22 cellular contexts compared by ENCODE assay signal in genomic region chr7:24427048-24427447, GRCh38.
"Had no signal": no experiment of that assay in that cellular context is flagged by ENCODE, and none has a peak within 500 bp of the region (broad histone marks: within the 10 kb centered on the region; RNA-seq: fewer than 3 reads in every experiment).

No MANE protein-coding gene starts in this region.

- DNase-seq: activated B cell treated with CpG ODN at 0.5 μM for 24 hours; activated CD4-positive, alpha-beta T cell treated with anti-CD3 and anti-CD28 coated beads for 1 hour; activated CD4-positive, alpha-beta T cell treated with anti-CD3 and anti-CD28 coated beads, Interleukin-2, amount 10 ng/mL, durations not matched to agents 24 days and 14 days; activated CD4-positive, alpha-beta T cell treated with anti-CD3 and anti-CD28 coated beads, Interleukin-2, amount 50 U/mL, for 48 hours; activated CD8-positive, alpha-beta memory T cell treated with anti-CD3 and anti-CD28 coated beads, Interleukin-2, amount 10 ng/mL, durations not matched to agents 7 days and 5 days; activated effector memory CD4-positive, alpha-beta T cell treated with Interleukin-2 at 50 U/mL for 16 hours; activated naive CD4-positive, alpha-beta T cell treated with Interleukin-2 at 50 U/mL for 16 hours; activated T-cell treated with anti-CD3 and anti-CD28 coated beads, Interleukin-2, amount 50 U/mL, for 24 hours; amygdala; NCI-H1092; NCI-H1417; NCI-H1930; NCI-H345; NCI-H524; PC-3; SHP77 had no signal

- ATAC-seq: activated CD8-positive, alpha-beta memory T cell treated with anti-CD3 and anti-CD28 coated beads, Interleukin-2, amount 10 ng/mL, durations not matched to agents 7 days and 5 days; PC-3 had no signal

- H3K4me3 Mint-ChIP-seq: activated B cell treated with CpG ODN at 0.5 μM for 24 hours; activated CD4-positive, alpha-beta T cell treated with anti-CD3 and anti-CD28 coated beads, Interleukin-2, amount 10 ng/mL, durations not matched to agents 24 days and 14 days; activated CD8-positive, alpha-beta memory T cell treated with anti-CD3 and anti-CD28 coated beads, Interleukin-2, amount 10 ng/mL, durations not matched to agents 7 days and 5 days; activated naive CD8-positive, alpha-beta T cell; activated T-cell treated with anti-CD3 and anti-CD28 coated beads, Interleukin-2, amount 50 U/mL, for 24 hours; activated T-helper 1 cell treated with anti-CD3 and anti-CD28 coated beads, Interleukin-12 subunit alpha, Interleukin-12 subunit beta, Interleukin-2, Interleukin-4 antibody, amounts not matched to agents 30 ng/mL and 10 ng/mL and 1 ng/mL, durations not matched to agents 14 hours and 24 hours and 36 hours; brain; central memory CD8-positive, alpha-beta T cell; T-helper 1 cell treated with Interleukin-12 subunit alpha and Interleukin-12 subunit beta and Interleukin-4 antibody, amounts not matched to agents 30 μg/mL and 1 μg/mL, for 36 hours had no signal

- H3K4me1 Mint-ChIP-seq: activated B cell treated with CpG ODN at 0.5 μM for 24 hours; activated CD4-positive, alpha-beta T cell treated with anti-CD3 and anti-CD28 coated beads, Interleukin-2, amount 10 ng/mL, durations not matched to agents 24 days and 14 days; activated CD8-positive, alpha-beta memory T cell treated with anti-CD3 and anti-CD28 coated beads, Interleukin-2, amount 10 ng/mL, durations not matched to agents 7 days and 5 days; central memory CD8-positive, alpha-beta T cell had no signal

- H3K27ac ChIP-seq: KMS-11 had no signal

- H3K36me3 Mint-ChIP-seq: activated CD8-positive, alpha-beta memory T cell treated with anti-CD3 and anti-CD28 coated beads, Interleukin-2, amount 10 ng/mL, durations not matched to agents 7 days and 5 days; activated naive CD8-positive, alpha-beta T cell; brain had no signal

- H3K27me3 Mint-ChIP-seq: activated T-cell treated with anti-CD3 and anti-CD28 coated beads, Interleukin-2, amount 50 U/mL, for 24 hours; central memory CD8-positive, alpha-beta T cell had no signal

- H3K9ac ChIP-seq: KMS-11 had no signal

- H3K27ac Mint-ChIP-seq: activated B cell treated with CpG ODN at 0.5 μM for 24 hours; activated CD4-positive, alpha-beta T cell treated with anti-CD3 and anti-CD28 coated beads, Interleukin-2, amount 10 ng/mL, durations not matched to agents 24 days and 14 days; activated CD8-positive, alpha-beta memory T cell treated with anti-CD3 and anti-CD28 coated beads, Interleukin-2, amount 10 ng/mL, durations not matched to agents 7 days and 5 days; activated naive CD8-positive, alpha-beta T cell; activated T-cell treated with anti-CD3 and anti-CD28 coated beads, Interleukin-2, amount 50 U/mL, for 24 hours; activated T-helper 1 cell treated with anti-CD3 and anti-CD28 coated beads, Interleukin-12 subunit alpha, Interleukin-12 subunit beta, Interleukin-2, Interleukin-4 antibody, amounts not matched to agents 30 ng/mL and 10 ng/mL and 1 ng/mL, durations not matched to agents 14 hours and 24 hours and 36 hours; T-helper 1 cell treated with Interleukin-12 subunit alpha and Interleukin-12 subunit beta and Interleukin-4 antibody, amounts not matched to agents 30 μg/mL and 1 μg/mL, for 36 hours had no signal

- H3K9me3 Mint-ChIP-seq: activated T-cell treated with anti-CD3 and anti-CD28 coated beads, Interleukin-2, amount 50 U/mL, for 24 hours; central memory CD8-positive, alpha-beta T cell; T-helper 1 cell treated with Interleukin-12 subunit alpha and Interleukin-12 subunit beta and Interleukin-4 antibody, amounts not matched to agents 30 μg/mL and 1 μg/mL, for 36 hours had no signal
